Comparison of ENCODE assay signal across 9 cellular contexts in the genomic region with DNA sequence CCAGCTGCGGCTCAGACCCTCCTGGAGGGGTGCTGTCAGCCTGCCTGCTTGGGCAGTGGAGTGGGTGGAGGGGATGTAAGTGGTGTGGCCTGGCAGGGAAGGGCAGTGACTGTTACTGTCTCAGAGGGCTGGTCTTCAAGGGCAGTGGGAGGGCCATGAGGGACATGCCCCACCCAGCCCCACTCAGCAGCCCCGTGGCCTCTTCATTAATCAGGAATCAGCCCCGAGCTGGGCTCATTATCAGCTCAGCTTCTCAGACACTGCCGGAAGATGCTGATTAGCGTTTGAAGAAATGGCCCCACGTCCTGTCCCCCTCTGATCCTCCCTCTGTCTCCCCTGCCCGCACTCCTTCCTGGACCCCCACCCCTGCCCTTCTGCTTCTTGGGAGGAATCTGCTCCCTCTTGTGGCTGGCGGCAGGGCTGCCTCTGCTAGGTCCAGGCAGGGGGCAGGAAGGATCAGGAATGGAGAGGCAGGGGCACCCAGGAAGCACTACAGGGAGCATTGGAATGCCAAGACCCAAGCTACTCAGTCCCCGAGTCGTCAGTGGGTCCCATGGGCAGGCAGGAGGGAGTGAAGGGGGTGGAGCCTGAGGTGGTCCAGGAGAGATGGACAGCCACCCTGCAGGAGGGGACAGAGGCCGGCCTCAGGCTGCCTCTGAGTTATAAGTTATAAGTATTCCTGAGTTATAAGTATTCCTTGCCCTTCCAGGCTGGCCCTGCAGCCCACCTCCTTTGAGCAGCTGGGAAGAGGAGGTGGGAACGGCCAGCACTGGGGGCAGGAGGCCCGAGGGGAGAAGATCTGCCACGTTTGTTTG. TPM values are rescaled to one million over a fixed set of nuclear protein-coding genes. Genes with fewer than 3 reads are reported as not detected.
DNase-seq lines count a peak whose midpoint lies in the region; ATAC-seq, FAIRE-seq and TF ChIP-seq lines count a peak whose summit lies in the region.
"Had no signal": no experiment of that assay in that cellular context is flagged by ENCODE, and none has a peak within 500 bp of the region (broad histone marks: within the 10 kb centered on the region; RNA-seq: fewer than 3 reads in every experiment).

No MANE protein-coding gene starts in this region.

- H2AFZ ChIP-seq in PC-3 (ENCODE audit: low read length): peak overlapping the region; percentile 52
- H2AFZ ChIP-seq in osteoblast (ENCODE audit: low read length): peak overlapping the region; percentile 85

- ATAC-seq in PC-3 (peak; percentile 79), GM19397 (IDR thresholded peaks at IDR 0.05; ENCODE audit: unreplicated experiment) (no peak), GM21528 (IDR thresholded peaks at IDR 0.05; ENCODE audit: low FRiP score, unreplicated experiment) (no peak), HG03439 (IDR thresholded peaks at IDR 0.05; ENCODE audit: unreplicated experiment) (no peak)

- H3K4me1 ChIP-seq in PC-3 (ENCODE audit: insufficient read depth, low read length): peaks cover 14% of the 10 kb centered on the region
- peaks cover 16% of the 10 kb centered on the region for H3K4me1 ChIP-seq in osteoblast (ENCODE audit: insufficient read depth, low read length)

- DNase-seq in AG09309 (ENCODE audit: low read depth): no peak
- DNase-seq in GM19239 (ENCODE audit: insufficient read length, low spot score): peak; percentile 53
- DNase-seq in PC-3: peak; percentile 61
- no peak for DNase-seq in epithelial cell of proximal tubule (ENCODE audit: low read depth)
- peak; percentile 96 for DNase-seq in osteoblast (ENCODE audit: insufficient read length, low spot score, missing footprints)

- H3K9ac ChIP-seq in PC-3 (ENCODE audit: low read length): no peak overlapping the region

- H3K79me2 ChIP-seq in PC-3 (ENCODE audit: low read length) (no peaks in the 10 kb centered on the region), osteoblast (ENCODE audit: insufficient read depth, low read length) (no peaks in the 10 kb centered on the region)

- CTCF ChIA-PET in PC-3 (lab: Charles Lee): interaction anchor here (0.6 to 1.3 kb wide), 10 partner anchors 9 to 133 kb away, joined by 3 to 22 read pairs (median 5); a partner anchor contains a TSS

- H3K4me3 ChIP-seq in AG09309 (ENCODE audit: control insufficient read depth, low read depth, low read length) (no peak overlapping the region), PC-3 (ENCODE audit: low read length) (peak overlapping the region; percentile 44; the same call in 1 of the 2 replicates), epithelial cell of proximal tubule (ENCODE audit: low read depth, low read length) (no peak overlapping the region), osteoblast (ENCODE audit: insufficient read depth, low read length) (peak overlapping the region; percentile 45)

- no peaks in the 10 kb centered on the region for H3K9me3 ChIP-seq in PC-3 (ENCODE audit: low read length)
- H3K9me3 ChIP-seq in osteoblast (ENCODE audit: low read depth, low read length): no peaks in the 10 kb centered on the region

- H3F3A ChIP-seq in PC-3 (ENCODE audit: low read length, unreplicated experiment): no peaks in the 10 kb centered on the region

- H3K36me3 ChIP-seq in PC-3 (ENCODE audit: low read depth, low read length): no peaks in the 10 kb centered on the region
- no peaks in the 10 kb centered on the region for H3K36me3 ChIP-seq in osteoblast (ENCODE audit: insufficient read depth, low read length)

- no peak for FAIRE-seq in GM19239 (lab: Jason Lieb, UNC)

- no peaks in the 10 kb centered on the region for H4K20me1 ChIP-seq in PC-3 (ENCODE audit: low read length)
- no peaks in the 10 kb centered on the region for H4K20me1 ChIP-seq in osteoblast (ENCODE audit: insufficient read depth, low read length)

- H3K27me3 ChIP-seq in PC-3 (ENCODE audit: low read length) (no peaks in the 10 kb centered on the region), osteoblast (ENCODE audit: insufficient read depth, low read length) (peaks cover 7% of the 10 kb centered on the region)

- no peaks in the 10 kb centered on the region for H3K9me2 ChIP-seq in PC-3 (replicated peaks; ENCODE audit: low read length)

- intact Hi-C loops in PC-3 (cut with micrococcal nuclease): no loop called here

- H3K27ac ChIP-seq in PC-3 (ENCODE audit: low read length): no peak overlapping the region
- H3K27ac ChIP-seq in osteoblast (ENCODE audit: low read depth, low read length): peak overlapping the region; percentile 54
- H3K27ac ChIP-seq: HL-60 had no signal

- POLR2A ChIA-PET in PC-3 (lab: Charles Lee; ENCODE audit: unreplicated experiment): interaction anchor here (0.6 kb wide), 1 partner anchor 11 kb away, joined by 41 read pairs; no protein-coding TSS in a partner anchor

- TF ChIP-seq CTCF in AG09309 (IDR thresholded peaks at IDR 0.05; ENCODE audit: control insufficient read depth, insufficient read depth, low read depth, low read length, missing control alignments) (peak; percentile 87), PC-3 (conservative IDR thresholded peaks at IDR 0.05; ENCODE audit: low read depth, low read length) (peak; percentile 91), epithelial cell of proximal tubule (conservative IDR thresholded peaks at IDR 0.05; ENCODE audit: low read depth, low read length) (peak; percentile 73), osteoblast (IDR thresholded peaks at IDR 0.05; ENCODE audit: extremely low read depth, low read depth, low read length) (peak; percentile 75)

- H3K4me2 ChIP-seq in PC-3 (ENCODE audit: low read length) (peak overlapping the region; percentile 77), osteoblast (ENCODE audit: insufficient read depth, low read length) (peak overlapping the region; percentile 71)

- no TSS peak for BruUV-seq in PC-3 (replicated peaks; lab: Mats Ljungman, UMichigan)

RNA-seq across cellular contexts. Expression of a gene that starts 7.0 kb away (rescaled TPM):
- total RNA-seq in PC-3 (2014; rRNA removed) (0.11 TPM in 1 of 2 replicates, not detected in the other), epithelial cell of proximal tubule (not detected in 2 replicates), osteoblast (under 0.01 TPM in 1 of 2 replicates, not detected in the other)

RNA-seq across cellular contexts. Expression of a gene that starts 22.3 kb away (rescaled TPM):
- total RNA-seq in PC-3 (2014; rRNA removed) (139 and 210 TPM in 2 replicates), epithelial cell of proximal tubule (96.2 and 122 TPM in 2 replicates), osteoblast (192 and 221 TPM in 2 replicates)

RNA-seq across cellular contexts. Expression of a gene that starts 22.6 kb away (rescaled TPM):
- total RNA-seq in PC-3 (2014; rRNA removed): 1.1 and 5.2 TPM in 2 replicates
- 1.6 and 1.7 TPM in 2 replicates for total RNA-seq in epithelial cell of proximal tubule
- total RNA-seq in osteoblast: 1.1 and 1.5 TPM in 2 replicates

RNA-seq across cellular contexts. Expression of a gene that starts 22.6 kb away (rescaled TPM):
- 78.1 and 85.7 TPM in 2 replicates for total RNA-seq in PC-3 (2014; rRNA removed)
- total RNA-seq in epithelial cell of proximal tubule: 27.2 and 35.3 TPM in 2 replicates
- total RNA-seq in osteoblast: 46.0 and 46.3 TPM in 2 replicates

RNA-seq across cellular contexts. Expression of a gene that starts 50.1 kb away (rescaled TPM):
- total RNA-seq in PC-3 (2014; rRNA removed) (122 and 148 TPM in 2 replicates), epithelial cell of proximal tubule (38.8 and 87.0 TPM in 2 replicates), osteoblast (60.4 and 65.9 TPM in 2 replicates)

Comparison
In these comparisons a context has a peak if more than half of its experiments do, and no peak if none do; other contexts are left out.
1. DNase-seq: peak in GM19239 (single experiment), PC-3 (single experiment) and osteoblast (single experiment); none in AG09309 (single experiment) and epithelial cell of proximal tubule (single experiment).
2. H3K4me3 ChIP-seq: peak in PC-3 (single experiment) and osteoblast (single experiment); none in AG09309 (single experiment) and epithelial cell of proximal tubule (single experiment).
3. Peak in every context shown above with its lines, with median percentiles within 50 percentile points of each other: CTCF ChIP-seq.